2 cellular contexts compared by ENCODE assay signal in the genomic region with DNA sequence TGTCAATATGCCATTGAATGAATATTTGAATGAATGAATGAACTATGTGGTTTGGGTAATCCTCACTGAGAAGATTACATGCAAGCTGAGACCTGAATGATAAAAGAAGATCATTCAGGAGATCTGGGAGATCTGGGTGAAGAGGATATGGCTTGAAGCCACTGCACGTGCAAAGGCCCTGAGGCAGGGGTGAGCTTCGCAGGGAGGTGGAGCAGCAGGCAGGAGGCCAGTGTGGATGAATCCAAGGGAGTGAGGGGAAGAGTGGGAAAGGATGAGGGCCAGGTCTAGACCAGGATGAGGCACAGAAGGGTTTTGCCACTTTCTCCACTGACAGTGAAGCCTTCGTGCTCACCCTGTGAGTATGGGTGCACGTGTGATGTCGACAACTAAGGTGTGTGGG.
A peak's percentile ranks its signal among the peaks of the same experiment; 100 is the strongest.
TF ChIP-seq lines count a peak whose summit lies in the region.

No MANE protein-coding gene starts in this region.

TF ChIP-seq in A549, 52 proteins besides CTCF, POLR2A, EP300 and RAD21:
- TF ChIP-seq SREBF2 (IDR thresholded peaks at IDR 0.05) (no peak), NPAS2 (CRISPR knock-in tag; IDR thresholded peaks at IDR 0.05; ENCODE audit: borderline replicate concordance) (no peak), HOXB5 (CRISPR knock-in tag; IDR thresholded peaks at IDR 0.05) (no peak), FOSL2 (IDR thresholded peaks at IDR 0.05) (no peak), FOSL2 (CRISPR knock-in tag; IDR thresholded peaks at IDR 0.05) (no peak)
- TF ChIP-seq, protein P1, sequence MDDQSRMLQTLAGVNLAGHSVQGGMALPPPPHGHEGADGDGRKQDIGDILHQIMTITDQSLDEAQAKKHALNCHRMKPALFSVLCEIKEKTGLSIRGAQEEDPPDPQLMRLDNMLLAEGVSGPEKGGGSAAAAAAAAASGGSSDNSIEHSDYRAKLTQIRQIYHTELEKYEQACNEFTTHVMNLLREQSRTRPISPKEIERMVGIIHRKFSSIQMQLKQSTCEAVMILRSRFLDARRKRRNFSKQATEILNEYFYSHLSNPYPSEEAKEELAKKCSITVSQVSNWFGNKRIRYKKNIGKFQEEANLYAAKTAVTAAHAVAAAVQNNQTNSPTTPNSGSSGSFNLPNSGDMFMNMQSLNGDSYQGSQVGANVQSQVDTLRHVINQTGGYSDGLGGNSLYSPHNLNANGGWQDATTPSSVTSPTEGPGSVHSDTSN (IDR thresholded peaks at IDR 0.05) = no peak
- TF ChIP-seq, protein P2, sequence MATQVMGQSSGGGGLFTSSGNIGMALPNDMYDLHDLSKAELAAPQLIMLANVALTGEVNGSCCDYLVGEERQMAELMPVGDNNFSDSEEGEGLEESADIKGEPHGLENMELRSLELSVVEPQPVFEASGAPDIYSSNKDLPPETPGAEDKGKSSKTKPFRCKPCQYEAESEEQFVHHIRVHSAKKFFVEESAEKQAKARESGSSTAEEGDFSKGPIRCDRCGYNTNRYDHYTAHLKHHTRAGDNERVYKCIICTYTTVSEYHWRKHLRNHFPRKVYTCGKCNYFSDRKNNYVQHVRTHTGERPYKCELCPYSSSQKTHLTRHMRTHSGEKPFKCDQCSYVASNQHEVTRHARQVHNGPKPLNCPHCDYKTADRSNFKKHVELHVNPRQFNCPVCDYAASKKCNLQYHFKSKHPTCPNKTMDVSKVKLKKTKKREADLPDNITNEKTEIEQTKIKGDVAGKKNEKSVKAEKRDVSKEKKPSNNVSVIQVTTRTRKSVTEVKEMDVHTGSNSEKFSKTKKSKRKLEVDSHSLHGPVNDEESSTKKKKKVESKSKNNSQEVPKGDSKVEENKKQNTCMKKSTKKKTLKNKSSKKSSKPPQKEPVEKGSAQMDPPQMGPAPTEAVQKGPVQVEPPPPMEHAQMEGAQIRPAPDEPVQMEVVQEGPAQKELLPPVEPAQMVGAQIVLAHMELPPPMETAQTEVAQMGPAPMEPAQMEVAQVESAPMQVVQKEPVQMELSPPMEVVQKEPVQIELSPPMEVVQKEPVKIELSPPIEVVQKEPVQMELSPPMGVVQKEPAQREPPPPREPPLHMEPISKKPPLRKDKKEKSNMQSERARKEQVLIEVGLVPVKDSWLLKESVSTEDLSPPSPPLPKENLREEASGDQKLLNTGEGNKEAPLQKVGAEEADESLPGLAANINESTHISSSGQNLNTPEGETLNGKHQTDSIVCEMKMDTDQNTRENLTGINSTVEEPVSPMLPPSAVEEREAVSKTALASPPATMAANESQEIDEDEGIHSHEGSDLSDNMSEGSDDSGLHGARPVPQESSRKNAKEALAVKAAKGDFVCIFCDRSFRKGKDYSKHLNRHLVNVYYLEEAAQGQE (IDR thresholded peaks at IDR 0.05) = no peak
- TF ChIP-seq, protein P3, sequence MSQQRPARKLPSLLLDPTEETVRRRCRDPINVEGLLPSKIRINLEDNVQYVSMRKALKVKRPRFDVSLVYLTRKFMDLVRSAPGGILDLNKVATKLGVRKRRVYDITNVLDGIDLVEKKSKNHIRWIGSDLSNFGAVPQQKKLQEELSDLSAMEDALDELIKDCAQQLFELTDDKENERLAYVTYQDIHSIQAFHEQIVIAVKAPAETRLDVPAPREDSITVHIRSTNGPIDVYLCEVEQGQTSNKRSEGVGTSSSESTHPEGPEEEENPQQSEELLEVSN (IDR thresholded peaks at IDR 0.05; ENCODE audit: borderline replicate concordance, low read depth) = no peak

TF ChIP-seq in K562, 482 proteins besides CTCF, POLR2A, EP300 and RAD21:
- TF ChIP-seq, protein P4, sequence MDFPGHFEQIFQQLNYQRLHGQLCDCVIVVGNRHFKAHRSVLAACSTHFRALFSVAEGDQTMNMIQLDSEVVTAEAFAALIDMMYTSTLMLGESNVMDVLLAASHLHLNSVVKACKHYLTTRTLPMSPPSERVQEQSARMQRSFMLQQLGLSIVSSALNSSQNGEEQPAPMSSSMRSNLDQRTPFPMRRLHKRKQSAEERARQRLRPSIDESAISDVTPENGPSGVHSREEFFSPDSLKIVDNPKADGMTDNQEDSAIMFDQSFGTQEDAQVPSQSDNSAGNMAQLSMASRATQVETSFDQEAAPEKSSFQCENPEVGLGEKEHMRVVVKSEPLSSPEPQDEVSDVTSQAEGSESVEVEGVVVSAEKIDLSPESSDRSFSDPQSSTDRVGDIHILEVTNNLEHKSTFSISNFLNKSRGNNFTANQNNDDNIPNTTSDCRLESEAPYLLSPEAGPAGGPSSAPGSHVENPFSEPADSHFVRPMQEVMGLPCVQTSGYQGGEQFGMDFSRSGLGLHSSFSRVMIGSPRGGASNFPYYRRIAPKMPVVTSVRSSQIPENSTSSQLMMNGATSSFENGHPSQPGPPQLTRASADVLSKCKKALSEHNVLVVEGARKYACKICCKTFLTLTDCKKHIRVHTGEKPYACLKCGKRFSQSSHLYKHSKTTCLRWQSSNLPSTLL (IDR thresholded peaks at IDR 0.05) = no peak
- peak; percentile 31 for TF ChIP-seq RBM25 (IDR thresholded peaks at IDR 0.05; ENCODE audit: low read depth, low read length, severe bottlenecking)
